In genomic region chr19:31054430-31054829, GRCh38 we compare ENCODE assay signal across 8 cellular contexts.
DNase-seq lines count a peak whose midpoint lies in the region; ATAC-seq and FAIRE-seq lines count a peak whose summit lies in the region.

No MANE protein-coding gene starts in this region.

- no peak overlapping the region for H3K4me2 ChIP-seq in neuronal stem cell (ENCODE audit: insufficient read depth, low read length, poor library complexity, severe bottlenecking)

- H2BK12ac ChIP-seq in neuronal stem cell (ENCODE audit: low read length): no peak overlapping the region

- H3K4ac ChIP-seq in neuronal stem cell (ENCODE audit: low read length): no peak overlapping the region

- H3K14ac ChIP-seq in neuronal stem cell (ENCODE audit: low read length): no peak overlapping the region

- no peak overlapping the region for H3K23ac ChIP-seq in neuronal stem cell (ENCODE audit: low read depth, low read length, poor library complexity)

- H3K18ac ChIP-seq in neuronal stem cell (ENCODE audit: low read length): no peak overlapping the region

- no peak overlapping the region for H2BK5ac ChIP-seq in neuronal stem cell (ENCODE audit: low read length)

- H2AK5ac ChIP-seq in neuronal stem cell (ENCODE audit: low read depth, low read length): no peak overlapping the region

- H2AFZ ChIP-seq in neuronal stem cell (ENCODE audit: low read length): no peak overlapping the region

- H3K79me1 ChIP-seq in neuronal stem cell (ENCODE audit: low read depth, low read length): no peaks in the 10 kb centered on the region

- no peak overlapping the region for H2BK15ac ChIP-seq in neuronal stem cell (ENCODE audit: low read length)

- no peak overlapping the region for H3K9ac ChIP-seq in neuronal stem cell (ENCODE audit: low read depth, low read length, poor library complexity)

- no peaks in the 10 kb centered on the region for H3K4me1 Mint-ChIP-seq in T-cell

- CTCF ChIA-PET in T-cell (lab: Charles Lee): interaction anchor here (0.7 to 1.2 kb wide), 4 partner anchors 302 to 1170 kb away, joined by 3 to 4 read pairs (median 3); no protein-coding TSS in a partner anchor

- DNase-seq in NCI-H1105 treated with DMSO at 0.1 percent for 48 hours (lab: John Stamatoyannopoulos, UW) (peak; percentile 9), NCI-H1105 (lab: John Stamatoyannopoulos, UW) (no peak), T-cell (peak in 19 of 34 experiments; percentile 1 to 21 (median 5)), neuronal stem cell (ENCODE audit: low spot score) (peak; percentile 40), frontal cortex (ENCODE audit: low spot score in 2 of 2) (no peak), NCI-H510A (lab: John Stamatoyannopoulos, UW) (no peak)
- peak; percentile 1 to 9 (median 5) for DNase-seq in effector memory CD4-positive, alpha-beta T cell

- no peak overlapping the region for H4K8ac ChIP-seq in neuronal stem cell (ENCODE audit: low read depth, low read length)

- no peak overlapping the region for H3K27ac Mint-ChIP-seq in T-cell

- H3K9me3 Mint-ChIP-seq in T-cell: no peaks in the 10 kb centered on the region

- H3K36me3 Mint-ChIP-seq in T-cell: no peaks in the 10 kb centered on the region

- no peak overlapping the region for H3K4me3 ChIP-seq in effector memory CD4-positive, alpha-beta T cell (ENCODE audit: insufficient read depth, low read depth, low read length, poor library complexity, severe bottlenecking)
- H3K4me3 ChIP-seq in neuronal stem cell (ENCODE audit: low read length in 2 of 2): no peak overlapping the region

- no peak overlapping the region for H2BK120ac ChIP-seq in neuronal stem cell (ENCODE audit: low read depth, low read length)

- no peak for FAIRE-seq in frontal cortex (lab: Jason Lieb, UNC)

- peak in 1 of 4 experiments; percentile 43 for ATAC-seq in T-cell (replicated peaks in 1 of 4)
- no peak for ATAC-seq in HG03108 (IDR thresholded peaks at IDR 0.05; ENCODE audit: unreplicated experiment)

- no peaks in the 10 kb centered on the region for H3K4me1 ChIP-seq in effector memory CD4-positive, alpha-beta T cell (ENCODE audit: control insufficient read depth, insufficient read depth, low read length, poor library complexity, severe bottlenecking)
- H3K4me1 ChIP-seq in neuronal stem cell (ENCODE audit: control insufficient read depth in 2 of 2, insufficient read depth in 1 of 2, low read depth in 1 of 2, low read length in 2 of 2): no peaks in the 10 kb centered on the region

- no peaks in the 10 kb centered on the region for H3K36me3 ChIP-seq in effector memory CD4-positive, alpha-beta T cell (ENCODE audit: control insufficient read depth, insufficient read depth, low read length)
- no peaks in the 10 kb centered on the region for H3K36me3 ChIP-seq in neuronal stem cell (replicated peaks in 1 of 2; ENCODE audit: control insufficient read depth in 2 of 2, insufficient read depth in 2 of 2, low read length in 2 of 2)

- no peaks in the 10 kb centered on the region for H3K9me3 ChIP-seq in effector memory CD4-positive, alpha-beta T cell (ENCODE audit: control insufficient read depth, low read length)
- H3K9me3 ChIP-seq in neuronal stem cell (replicated peaks in 1 of 2; ENCODE audit: control insufficient read depth in 2 of 2, insufficient read depth in 1 of 2, low read depth in 1 of 2, low read length in 2 of 2): no peaks in the 10 kb centered on the region

- H3K27me3 Mint-ChIP-seq in T-cell: peaks cover 21 to 25% of the 10 kb centered on the region in 2 donors

- H3K27me3 ChIP-seq in effector memory CD4-positive, alpha-beta T cell (replicated peaks; ENCODE audit: control insufficient read depth, insufficient read depth, low read length, poor library complexity, severe bottlenecking): no peaks in the 10 kb centered on the region
- H3K27me3 ChIP-seq in neuronal stem cell (ENCODE audit: control insufficient read depth in 3 of 3, insufficient read depth in 3 of 3, low read depth in 1 of 3, low read length in 3 of 3): no peaks in the 10 kb centered on the region

- no peak overlapping the region for H3K27ac ChIP-seq in effector memory CD4-positive, alpha-beta T cell (ENCODE audit: insufficient read depth, low read length, poor library complexity, severe bottlenecking)
- no peak overlapping the region for H3K27ac ChIP-seq in neuronal stem cell (replicated peaks; ENCODE audit: low read length)

- no CpG with 5 or more reads among the region's 3 CpGs for WGBS in neuronal stem cell (ENCODE audit: extremely low coverage in 2 of 2, insufficient read length in 2 of 2, insufficient replicate concordance in 1 of 2), 2 donors

- POLR2A ChIA-PET in T-cell (lab: Charles Lee): no interaction called here

- H4K91ac ChIP-seq in neuronal stem cell (ENCODE audit: low read depth, low read length, poor library complexity): no peak overlapping the region

- no peak overlapping the region for H3K4me3 Mint-ChIP-seq in T-cell

Comparison
In these comparisons a context has a peak if more than half of its experiments do, and no peak if none do; other contexts are left out.
1. DNase-seq: peak in NCI-H1105 treated with DMSO at 0.1 percent for 48 hours (single experiment), T-cell (19 of 34), effector memory CD4-positive, alpha-beta T cell (3 of 3) and neuronal stem cell (single experiment); none in NCI-H1105 (single experiment), frontal cortex (0 of 2) and NCI-H510A (single experiment).